ENCODE assay signal across 8 cellular contexts in genomic region chr2:74198461-74199274, GRCh38. TPM values are rescaled to one million over a fixed set of nuclear protein-coding genes. Genes with fewer than 3 reads are reported as not detected.
DNase-seq lines count a peak whose midpoint lies in the region; ATAC-seq and TF ChIP-seq lines count a peak whose summit lies in the region.

MTHFD2 (plus strand) TSS chr2:74198615; CDS start chr2:74198642, 27 bp downstream.

- peak; percentile 40 for TF ChIP-seq CTCF in LNCaP clone FGC (IDR thresholded peaks at IDR 0.05; ENCODE audit: control insufficient read depth, extremely low read depth, insufficient read depth)
- TF ChIP-seq CTCF in RWPE1 (conservative IDR thresholded peaks at IDR 0.05; ENCODE audit: low read depth), result peak; percentile 83
- TF ChIP-seq CTCF in nephron (IDR thresholded peaks at IDR 0.05; ENCODE audit: unreplicated experiment in 3 of 3), result peak; percentile 83 to 87 (median 84)

- H3K4me3 Mint-ChIP-seq in activated T-helper 17 cell treated with anti-CD3 and anti-CD28 coated beads, Interleukin-2, amount 50 U/mL, for 72 hours, result peak within 1 kb of the TSS; percentile 92
- peak within 1 kb of the TSS; percentile 95 to 97 (median 97) for H3K4me3 Mint-ChIP-seq in nephron
- H3K4me3 Mint-ChIP-seq in stimulated activated naive CD8-positive, alpha-beta T cell treated with anti-CD3 and anti-CD28 coated beads, Interleukin-15, Interleukin-2, amounts not matched to agents 100 ng/mL and 50 ng/mL, for 24 hours, result peak within 1 kb of the TSS; percentile 97

- H3K4me3 ChIP-seq in LNCaP clone FGC (ENCODE audit: low read depth, low read length), result peak within 1 kb of the TSS; percentile 73

- peak; percentile 92 for ATAC-seq in activated T-helper 17 cell treated with anti-CD3 and anti-CD28 coated beads, Interleukin-2, amount 50 U/mL, for 72 hours (replicated peaks)

- peaks cover 55% of the 10 kb centered on the region for H3K36me3 Mint-ChIP-seq in activated T-helper 17 cell treated with anti-CD3 and anti-CD28 coated beads, Interleukin-2, amount 50 U/mL, for 72 hours (ENCODE audit: low read depth)
- H3K36me3 Mint-ChIP-seq in nephron (ENCODE audit: low read depth), result no peaks in the 10 kb centered on the region
- peaks cover 45% of the 10 kb centered on the region for H3K36me3 Mint-ChIP-seq in stimulated activated naive CD8-positive, alpha-beta T cell treated with anti-CD3 and anti-CD28 coated beads, Interleukin-15, Interleukin-2, amounts not matched to agents 100 ng/mL and 50 ng/mL, for 24 hours (ENCODE audit: low read depth)

- CTCF ChIA-PET in RWPE1 (lab: Yijun Ruan, JAX), result interaction anchor here (0.6 to 1.5 kb wide), 7 partner anchors 9 to 45 kb away, joined by 3 to 5 read pairs (median 4); partner anchors contain the start of gene MOB1A

- H3K9me3 Mint-ChIP-seq in activated T-helper 17 cell treated with anti-CD3 and anti-CD28 coated beads, Interleukin-2, amount 50 U/mL, for 72 hours, result no peaks in the 10 kb centered on the region
- no peaks in the 10 kb centered on the region for H3K9me3 Mint-ChIP-seq in nephron
- no peaks in the 10 kb centered on the region for H3K9me3 Mint-ChIP-seq in stimulated activated naive CD8-positive, alpha-beta T cell treated with anti-CD3 and anti-CD28 coated beads, Interleukin-15, Interleukin-2, amounts not matched to agents 100 ng/mL and 50 ng/mL, for 24 hours

- peak within 1 kb of the TSS; percentile 98 for H3K27ac ChIP-seq in RWPE1

- peaks cover 20% of the 10 kb centered on the region for H3K4me1 Mint-ChIP-seq in activated T-helper 17 cell treated with anti-CD3 and anti-CD28 coated beads, Interleukin-2, amount 50 U/mL, for 72 hours
- H3K4me1 Mint-ChIP-seq in nephron, result peaks cover 35% of the 10 kb centered on the region
- peaks cover 51% of the 10 kb centered on the region for H3K4me1 Mint-ChIP-seq in stimulated activated naive CD8-positive, alpha-beta T cell treated with anti-CD3 and anti-CD28 coated beads, Interleukin-15, Interleukin-2, amounts not matched to agents 100 ng/mL and 50 ng/mL, for 24 hours (ENCODE audit: low read depth)

- DNase-seq in ELF-1 (ENCODE audit: low read depth, low spot score) (peak; percentile 99), H4 (ENCODE audit: low spot score) (peak; percentile 98), LNCaP clone FGC (ENCODE audit: low read depth) (no peak), RWPE1 (ENCODE audit: low spot score) (peak; percentile 98), fibroblast of peridontal ligament (ENCODE audit: extremely low read depth) (peak; percentile 94)

- POLR2A ChIA-PET in RWPE1 (lab: Yijun Ruan, JAX; ENCODE audit: low non-redundant PET), result interaction anchor here (0.6 to 2.1 kb wide), 2 partner anchors 10 to 341 kb away, joined by 3 to 10 read pairs; no protein-coding TSS in a partner anchor

- H3K27me3 Mint-ChIP-seq in activated T-helper 17 cell treated with anti-CD3 and anti-CD28 coated beads, Interleukin-2, amount 50 U/mL, for 72 hours, result no peaks in the 10 kb centered on the region
- peaks cover 10% of the 10 kb centered on the region for H3K27me3 Mint-ChIP-seq in nephron (ENCODE audit: low read depth)
- no peaks in the 10 kb centered on the region for H3K27me3 Mint-ChIP-seq in stimulated activated naive CD8-positive, alpha-beta T cell treated with anti-CD3 and anti-CD28 coated beads, Interleukin-15, Interleukin-2, amounts not matched to agents 100 ng/mL and 50 ng/mL, for 24 hours

- peak within 1 kb of the TSS; percentile 97 for H3K27ac Mint-ChIP-seq in activated T-helper 17 cell treated with anti-CD3 and anti-CD28 coated beads, Interleukin-2, amount 50 U/mL, for 72 hours
- H3K27ac Mint-ChIP-seq in nephron, result peak within 1 kb of the TSS; percentile 92 to 98 (median 96)
- H3K27ac Mint-ChIP-seq in stimulated activated naive CD8-positive, alpha-beta T cell treated with anti-CD3 and anti-CD28 coated beads, Interleukin-15, Interleukin-2, amounts not matched to agents 100 ng/mL and 50 ng/mL, for 24 hours, result peak within 1 kb of the TSS; percentile 98

RNA-seq across cellular contexts. Expression of gene MTHFD2, which starts in this region (rescaled TPM):
- 257 and 261 TPM in 2 replicates for total RNA-seq in H4 (2014; rRNA removed; shearing (Covaris generic))
- total RNA-seq in activated T-helper 17 cell treated with anti-CD3 and anti-CD28 coated beads, Interleukin-2, amount 50 U/mL, for 72 hours, result 100 to 1,000 TPM; 281 to 284 TPM
